8 cellular contexts compared by ENCODE assay signal in genomic region chrX:74291577-74291963, GRCh38. TPM values are rescaled to one million over a fixed set of nuclear protein-coding genes. Genes with fewer than 3 reads are reported as not detected.
DNase-seq lines count a peak whose midpoint lies in the region; ATAC-seq and TF ChIP-seq lines count a peak whose summit lies in the region.

No MANE protein-coding gene starts in this region.

- H3K4me1 Mint-ChIP-seq in naive thymus-derived CD8-positive, alpha-beta T cell, result peaks cover 6 to 29% (median 14%) of the 10 kb centered on the region in 4 donors

- H3K4me3 ChIP-seq in BE2C (ENCODE audit: low read depth, low read length), result peak overlapping the region; percentile 93
- H3K4me3 ChIP-seq in Jurkat, Clone E6-1 (ENCODE audit: low read length), result peak overlapping the region; percentile 81

- H3K9me3 ChIP-seq in BE2C, result no peaks in the 10 kb centered on the region

- peaks cover 9% of the 10 kb centered on the region; the same call in 1 of the 2 replicates for H3K36me3 ChIP-seq in BE2C

- H3K4me3 Mint-ChIP-seq in naive thymus-derived CD8-positive, alpha-beta T cell, result peak overlapping the region; percentile 92 to 99 (median 96)

- peaks cover 0 to 10% (median 0%) of the 10 kb centered on the region in 3 donors for H3K36me3 Mint-ChIP-seq in naive thymus-derived CD8-positive, alpha-beta T cell

- peak overlapping the region; percentile 92 to 99 (median 96) for H3K27ac Mint-ChIP-seq in naive thymus-derived CD8-positive, alpha-beta T cell

- no peaks in the 10 kb centered on the region for H3K9me3 Mint-ChIP-seq in naive thymus-derived CD8-positive, alpha-beta T cell

- no peaks in the 10 kb centered on the region for H3K27me3 Mint-ChIP-seq in naive thymus-derived CD8-positive, alpha-beta T cell

- DNase-seq in BE2C (no peak), cerebellum (ENCODE audit: low spot score) (peak; percentile 9), MV-4-11 (lab: John Stamatoyannopoulos, UW) (no peak)
- DNase-seq in Jurkat, Clone E6-1 (ENCODE audit: low read depth, low spot score), result no peak
- no peak for DNase-seq in naive thymus-derived CD8-positive, alpha-beta T cell
- DNase-seq in activated CD4-positive, CD25-positive, alpha-beta regulatory T cell treated with anti-CD3 and anti-CD28 coated beads, Interleukin-2, amount 50 U/mL, for 72 hours, result no peak

- H3K4me1 ChIP-seq in BE2C, result no peaks in the 10 kb centered on the region

- TF ChIP-seq CTCF in BE2C (IDR thresholded peaks at IDR 0.05; ENCODE audit: low read depth, low read length), result no peak

- no peaks in the 10 kb centered on the region for H3K27me3 ChIP-seq in BE2C

- POLR2A ChIA-PET in naive thymus-derived CD8-positive, alpha-beta T cell (lab: Charles Lee), result interaction anchor here (0.6 to 1.4 kb wide), 4 partner anchors 59 to 865 kb away, joined by 3 to 5 read pairs (median 3); partner anchors contain the start of gene ABCB7

- no peak for ATAC-seq in naive thymus-derived CD8-positive, alpha-beta T cell
- ATAC-seq in HG03378 (IDR thresholded peaks at IDR 0.05; ENCODE audit: unreplicated experiment) (no peak), HG03139 (IDR thresholded peaks at IDR 0.05; ENCODE audit: unreplicated experiment) (no peak)

RNA-seq across cellular contexts. Expression of gene ZCCHC13, which starts 12.4 kb away (rescaled TPM):
- not detected for polyA plus RNA-seq in BE2C (2012; ENCODE audit: insufficient read depth, insufficient read length, low read depth)
- not detected for polyA plus RNA-seq in Jurkat, Clone E6-1 (2012; ENCODE audit: insufficient read depth, insufficient read length)
- not detected for total RNA-seq in cerebellum
- not detected for total RNA-seq in naive thymus-derived CD8-positive, alpha-beta T cell
- polyA plus RNA-seq in naive thymus-derived CD8-positive, alpha-beta T cell, result not detected
